ENCODE assay signal across 19 cellular contexts in the genomic region with DNA sequence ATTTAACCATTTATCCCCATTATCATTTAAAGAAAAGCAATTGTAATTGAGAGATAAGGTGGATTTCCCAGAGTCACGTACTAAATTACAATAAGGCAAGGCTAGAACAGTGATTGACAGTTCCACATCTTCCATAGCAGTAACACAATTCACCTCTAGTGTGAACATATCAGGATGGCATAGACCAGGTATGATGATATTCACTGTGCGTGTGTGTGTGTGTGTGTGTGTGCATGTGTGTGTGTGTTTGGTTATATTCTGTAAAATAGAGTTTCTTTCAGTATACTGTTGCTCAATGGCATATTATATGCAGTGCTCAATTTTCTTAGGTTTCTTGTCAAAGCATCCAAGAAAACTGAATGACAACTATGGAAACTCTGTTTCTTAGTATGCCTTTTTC. TPM values are rescaled to one million over a fixed set of nuclear protein-coding genes. Genes with fewer than 3 reads are reported as not detected.
"Had no signal": no experiment of that assay in that cellular context is flagged by ENCODE, and none has a peak within 500 bp of the region (broad histone marks: within the 10 kb centered on the region; RNA-seq: fewer than 3 reads in every experiment).

No MANE protein-coding gene starts in this region.

- H3K27me3 ChIP-seq: colonic mucosa, gastroesophageal sphincter, neutrophil, sigmoid colon, uterus had no signal

- H3K9me3 ChIP-seq: colonic mucosa, gastroesophageal sphincter, neutrophil, sigmoid colon, uterus had no signal

- DNase-seq: activated B cell treated with CpG ODN at 0.5 μM for 24 hours; activated CD4-positive, alpha-beta T cell treated with anti-CD3 and anti-CD28 coated beads, Interleukin-2, amount 50 U/mL, for 1 hour; activated CD8-positive, alpha-beta memory T cell treated with anti-CD3 and anti-CD28 coated beads, Interleukin-2, amount 10 ng/mL, durations not matched to agents 7 days and 5 days; activated CD8-positive, alpha-beta T cell treated with anti-CD3 and anti-CD28 coated beads for 36 hours; activated naive CD4-positive, alpha-beta T cell; activated T-cell treated with anti-CD3 and anti-CD28 coated beads, Interleukin-2, amount 50 U/mL, for 48 hours; colonic mucosa; effector memory CD8-positive, alpha-beta T cell; head of caudate nucleus; left cardiac atrium; mammary epithelial cell; sigmoid colon; small intestine; stimulated activated CD4-positive, alpha-beta T cell treated with anti-CD3 and anti-CD28 coated beads, Interleukin-4, amount 100 ng/mL, for 24 hours; stimulated activated naive CD8-positive, alpha-beta T cell treated with anti-CD3 and anti-CD28 coated beads, Interleukin-15, amount 100 ng/mL, for 72 hours; uterus had no signal

- H3K4me3 ChIP-seq: colonic mucosa, gastroesophageal sphincter, sigmoid colon, uterus had no signal

- H3K36me3 ChIP-seq: colonic mucosa, gastroesophageal sphincter, neutrophil, sigmoid colon, uterus had no signal

- H3K27ac ChIP-seq: colonic mucosa, gastroesophageal sphincter, neutrophil, sigmoid colon, uterus had no signal

RNA-seq across cellular contexts. Expression of a gene that starts 1.7 kb away (rescaled TPM):
- polyA plus RNA-seq: endothelial cell of umbilical vein had no signal

RNA-seq across cellular contexts. Expression of a gene that starts 37.1 kb away (rescaled TPM):
- polyA plus RNA-seq: endothelial cell of umbilical vein had no signal
